ENCODE assay signal across 24 cellular contexts in the genomic region with DNA sequence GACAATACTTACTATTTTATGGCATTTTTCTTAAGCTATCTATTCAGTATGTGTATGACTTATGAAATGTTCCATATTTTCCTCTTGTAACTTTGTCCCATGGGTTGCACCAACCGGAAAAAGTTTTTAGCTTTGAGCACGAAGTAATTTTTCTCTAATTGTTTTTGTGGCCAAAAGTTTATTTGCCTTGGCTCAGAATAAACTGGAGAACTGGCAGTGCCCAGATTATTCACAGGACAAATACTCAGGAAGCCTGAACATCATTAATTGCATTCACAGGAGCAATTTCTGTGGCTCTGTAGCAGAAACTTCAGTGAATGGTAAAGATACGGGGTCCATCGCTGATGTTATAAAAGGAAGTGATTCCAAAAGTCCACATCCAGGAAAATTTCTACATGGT.
A peak's percentile ranks its signal among the peaks of the same experiment; 100 is the strongest.
DNase-seq lines count a peak whose midpoint lies in the region; TF ChIP-seq lines count a peak whose summit lies in the region.
"Had no signal": no experiment of that assay in that cellular context is flagged by ENCODE, and none has a peak within 500 bp of the region (broad histone marks: within the 10 kb centered on the region; RNA-seq: fewer than 3 reads in every experiment).

No MANE protein-coding gene starts in this region.

- H3K4me3 Mint-ChIP-seq in osteocyte (ENCODE audit: unreplicated experiment): no peak overlapping the region
- H3K4me3 Mint-ChIP-seq: activated CD4-positive, alpha-beta T cell treated with anti-CD3 and anti-CD28 coated beads for 36 hours; activated naive CD4-positive, alpha-beta T cell treated with anti-CD3 and anti-CD28 coated beads for 36 hours; activated T-cell treated with anti-CD3 and anti-CD28 coated beads, Interleukin-2, amount 50 U/mL, for 72 hours; CD4-positive, alpha-beta memory T cell; effector memory CD8-positive, alpha-beta T cell; nephron; stimulated activated effector memory CD8-positive, alpha-beta T cell treated with anti-CD3 and anti-CD28 coated beads, Interleukin-12 subunit alpha, Interleukin-12 subunit beta, amount 100 ng/mL, for 72 hours had no signal

- H3K27me3 ChIP-seq in HAP-1 (ENCODE audit: low read depth): no peaks in the 10 kb centered on the region
- H3K27me3 ChIP-seq: esophagus squamous epithelium, heart left ventricle, SJSA1 had no signal

- no peaks in the 10 kb centered on the region for H3K27me3 Mint-ChIP-seq in osteocyte (ENCODE audit: unreplicated experiment)
- H3K27me3 Mint-ChIP-seq: activated CD4-positive, alpha-beta T cell treated with anti-CD3 and anti-CD28 coated beads for 36 hours; CD4-positive, alpha-beta memory T cell; effector memory CD8-positive, alpha-beta T cell had no signal

- H3K27ac Mint-ChIP-seq in osteocyte (ENCODE audit: unreplicated experiment): peak overlapping the region; percentile 63
- H3K27ac Mint-ChIP-seq: activated CD4-positive, alpha-beta T cell treated with anti-CD3 and anti-CD28 coated beads for 36 hours; activated naive CD4-positive, alpha-beta T cell treated with anti-CD3 and anti-CD28 coated beads for 36 hours; activated T-cell treated with anti-CD3 and anti-CD28 coated beads, Interleukin-2, amount 50 U/mL, for 72 hours; CD4-positive, alpha-beta memory T cell; effector memory CD8-positive, alpha-beta T cell; nephron; stimulated activated effector memory CD8-positive, alpha-beta T cell treated with anti-CD3 and anti-CD28 coated beads, Interleukin-12 subunit alpha, Interleukin-12 subunit beta, amount 100 ng/mL, for 72 hours had no signal

- DNase-seq in AG09319 (ENCODE audit: extremely low read depth, low read depth) (peak; percentile 7), M059J (ENCODE audit: low read depth) (peak; percentile 41), dermis microvascular lymphatic vessel endothelial cell (ENCODE audit: low read depth in 2 of 2) (peak; percentile 65 to 80), osteocyte (ENCODE audit: extremely low spot score, unreplicated experiment) (no peak), NCI-H1048 (lab: John Stamatoyannopoulos, UW) (no peak), HAP-1 (ENCODE audit: low spot score in 2 of 2) (no peak), iPS-NIHi7 (ENCODE audit: extremely low spot score) (no peak), nucleus accumbens (lab: John Stamatoyannopoulos, UW) (no peak)
- DNase-seq: activated CD4-positive, alpha-beta T cell treated with anti-CD3 and anti-CD28 coated beads for 36 hours; activated naive CD4-positive, alpha-beta T cell treated with anti-CD3 and anti-CD28 coated beads for 36 hours; activated T-cell treated with anti-CD3 and anti-CD28 coated beads, Interleukin-2, amount 50 U/mL, for 72 hours; CD4-positive, alpha-beta memory T cell; effector memory CD8-positive, alpha-beta T cell; esophagus squamous epithelium; heart left ventricle; midbrain; NCI-H1417; posterior cingulate gyrus; small intestine; stimulated activated CD4-positive, alpha-beta T cell treated with anti-CD3 and anti-CD28 coated beads, Interleukin-2, amount 100 ng/mL, for 24 hours; T-helper 1 cell had no signal

- H3K4me3 ChIP-seq in HAP-1: no peak overlapping the region
- H3K4me3 ChIP-seq: esophagus squamous epithelium, heart left ventricle, SJSA1 had no signal

- peaks cover 56% of the 10 kb centered on the region for H3K36me3 Mint-ChIP-seq in osteocyte (ENCODE audit: unreplicated experiment)

- TF ChIP-seq CTCF in AG09319 (IDR thresholded peaks at IDR 0.05; ENCODE audit: low read depth, low read length): no peak
- no peak for TF ChIP-seq CTCF in osteocyte (IDR thresholded peaks at IDR 0.05)

- H3K9me3 ChIP-seq in HAP-1: no peaks in the 10 kb centered on the region
- H3K9me3 ChIP-seq: esophagus squamous epithelium, heart left ventricle, SJSA1 had no signal

- in situ Hi-C loops in HAP-1 (cut with MboI; ENCODE audit: low sequenced_read_pairs): no loop called here

- no peaks in the 10 kb centered on the region for H3K36me3 ChIP-seq in HAP-1 (replicated peaks)

- H3K4me1 ChIP-seq in HAP-1: no peaks in the 10 kb centered on the region

- peaks cover 15% of the 10 kb centered on the region for H3K4me1 Mint-ChIP-seq in osteocyte (ENCODE audit: unreplicated experiment)
- H3K4me1 Mint-ChIP-seq: activated CD4-positive, alpha-beta T cell treated with anti-CD3 and anti-CD28 coated beads for 36 hours; CD4-positive, alpha-beta memory T cell; nephron; stimulated activated effector memory CD8-positive, alpha-beta T cell treated with anti-CD3 and anti-CD28 coated beads, Interleukin-12 subunit alpha, Interleukin-12 subunit beta, amount 100 ng/mL, for 72 hours had no signal

- H3K9me3 Mint-ChIP-seq in osteocyte (ENCODE audit: unreplicated experiment): no peaks in the 10 kb centered on the region
- H3K9me3 Mint-ChIP-seq: activated naive CD4-positive, alpha-beta T cell treated with anti-CD3 and anti-CD28 coated beads for 36 hours; activated T-cell treated with anti-CD3 and anti-CD28 coated beads, Interleukin-2, amount 50 U/mL, for 72 hours; CD4-positive, alpha-beta memory T cell; effector memory CD8-positive, alpha-beta T cell; nephron; stimulated activated effector memory CD8-positive, alpha-beta T cell treated with anti-CD3 and anti-CD28 coated beads, Interleukin-12 subunit alpha, Interleukin-12 subunit beta, amount 100 ng/mL, for 72 hours had no signal

Comparison
In these comparisons a context has a peak if more than half of its experiments do, and no peak if none do; other contexts are left out.
1. DNase-seq: peak in AG09319 (single experiment), M059J (single experiment) and dermis microvascular lymphatic vessel endothelial cell (2 of 2); none in osteocyte (single experiment), NCI-H1048 (single experiment), HAP-1 (0 of 2), iPS-NIHi7 (single experiment) and nucleus accumbens (0 of 56).